ENCODE assay signal across 8 cellular contexts in the genomic region with DNA sequence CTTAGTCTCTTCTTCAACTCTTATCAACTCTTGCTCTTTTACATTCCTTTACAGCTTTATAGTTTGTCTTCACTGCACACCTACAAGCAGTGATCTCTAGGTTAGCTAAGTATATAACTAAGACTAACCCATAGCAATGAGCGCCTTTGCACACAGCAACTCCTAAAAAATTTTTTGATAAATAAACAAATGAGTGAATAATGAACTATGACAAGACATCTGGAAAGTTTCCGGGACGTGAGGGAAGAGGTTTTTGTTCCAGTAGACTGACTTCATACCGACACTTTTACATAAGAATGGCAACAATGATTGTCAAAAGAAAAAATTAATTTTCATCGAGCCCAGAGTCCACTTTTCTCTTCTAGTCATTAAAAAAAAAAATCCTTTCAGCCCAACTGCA.
DNase-seq lines count a peak whose midpoint lies in the region; ATAC-seq, FAIRE-seq and TF ChIP-seq lines count a peak whose summit lies in the region.

No MANE protein-coding gene starts in this region.

- ATAC-seq in A549 (no peak), mucosa of descending colon (no peak), GM21360 (IDR thresholded peaks at IDR 0.05; ENCODE audit: unreplicated experiment) (no peak), GM18907 (IDR thresholded peaks at IDR 0.05; ENCODE audit: unreplicated experiment) (no peak), HG03469 (IDR thresholded peaks at IDR 0.05; ENCODE audit: unreplicated experiment) (no peak), left lobe of liver (no peak)

- 6% methylated on average over 5 of the region's 5 CpGs for WGBS in A549 (ENCODE audit: missing lambda C conversion rate)
- 73% methylated on average over 4 of the region's 5 CpGs for WGBS in HUES64

- peak overlapping the region; percentile 52 for H3K4me3 ChIP-seq in A549
- peak overlapping the region; percentile 65 for H3K4me3 ChIP-seq in HUES64 (ENCODE audit: low read length)
- peak overlapping the region; percentile 34 for H3K4me3 ChIP-seq in mucosa of descending colon

- TF ChIP-seq CTCF in A549 (IDR thresholded peaks at IDR 0.05) (no peak), mucosa of descending colon (IDR thresholded peaks at IDR 0.05) (no peak)

- intact Hi-C loops in mucosa of descending colon (cut with DNase I, micrococcal nuclease): loop anchor here (10.0 kb wide), 1 partner anchor 134 kb away; no protein-coding TSS in a partner anchor

- H3K4me2 ChIP-seq in A549: peak overlapping the region; percentile 76

- no peak for DNase-seq in A549 (ENCODE audit: low read depth in 1 of 2, low spot score in 1 of 2)
- DNase-seq in caudate nucleus (lab: John Stamatoyannopoulos, UW): no peak
- no peak for DNase-seq in mucosa of descending colon
- no peak for DNase-seq in left lobe of liver (ENCODE audit: low spot score)

- no peak for TF ChIP-seq RAD21 in A549 (conservative IDR thresholded peaks at IDR 0.05 in 1 of 2, IDR thresholded peaks at IDR 0.05 in 1 of 2)

- H3K27ac ChIP-seq in A549 (peak overlapping the region; percentile 69 to 91), HUES64 (ENCODE audit: low read depth, low read length) (no peak overlapping the region), caudate nucleus (ENCODE audit: low read depth, low read length) (peak overlapping the region; percentile 92)

- no peak for FAIRE-seq in A549 (lab: Jason Lieb, UNC)

- CTCF ChIA-PET in A549 (lab: Yijun Ruan, JAX): interaction anchor here (1.2 to 1.4 kb wide), 2 partner anchors 13 to 131 kb away, joined by 3 to 5 read pairs; a partner anchor contains a TSS

- H3K9me3 ChIP-seq in A549: no peaks in the 10 kb centered on the region
- H3K9me3 ChIP-seq in HUES64 (ENCODE audit: insufficient read depth, low read depth, low read length): no peaks in the 10 kb centered on the region
- H3K9me3 ChIP-seq in mucosa of descending colon: no peaks in the 10 kb centered on the region

- POLR2A ChIA-PET in A549 (lab: Yijun Ruan, JAX): interaction anchor here (1.0 to 2.1 kb wide), 5 partner anchors 12 to 139 kb away, joined by 4 to 14 read pairs (median 4); a partner anchor contains a TSS

- H3K4me1 ChIP-seq in A549 (0 out of 3 replicates have a peak, but pooled peaks cover 8% of the 10 kb centered on the region), HUES64 (ENCODE audit: insufficient read depth, low read length) (0 out of 2 replicates have a peak, but pooled peaks cover 4% of the 10 kb centered on the region), mucosa of descending colon (ENCODE audit: low read depth) (peaks cover 13% of the 10 kb centered on the region)

- peak overlapping the region; percentile 78; the same call in 1 of the 2 replicates for H3K9ac ChIP-seq in HUES64 (ENCODE audit: low read depth, low read length)

- H3K27me3 ChIP-seq in HUES64 (ENCODE audit: insufficient read depth, low read length): no peaks in the 10 kb centered on the region

- no peak for TF ChIP-seq POLR2A in A549 (IDR thresholded peaks at IDR 0.05; ENCODE audit: low read length)

- H3K36me3 ChIP-seq in HUES64 (ENCODE audit: insufficient read depth, low read length) (no peaks in the 10 kb centered on the region), mucosa of descending colon (ENCODE audit: low read depth) (no peaks in the 10 kb centered on the region)

- TF ChIP-seq EP300 in A549 (IDR thresholded peaks at IDR 0.05): no peak

TF ChIP-seq in A549, 52 proteins besides CTCF, POLR2A, EP300 and RAD21:
- no peak for TF ChIP-seq RCOR1 (IDR thresholded peaks at IDR 0.05; ENCODE audit: low read depth, low read length)
- no peak for TF ChIP-seq CEBPB (IDR thresholded peaks at IDR 0.05)
- no peak for TF ChIP-seq HOXB13 (CRISPR knock-in tag; IDR thresholded peaks at IDR 0.05; ENCODE audit: low read depth)
- no peak for TF ChIP-seq JUNB (IDR thresholded peaks at IDR 0.05)
- TF ChIP-seq KDM5A (IDR thresholded peaks at IDR 0.05): no peak
- TF ChIP-seq HOXA7 (CRISPR knock-in tag; IDR thresholded peaks at IDR 0.05): no peak
- TF ChIP-seq ESRRA (IDR thresholded peaks at IDR 0.05; ENCODE audit: borderline replicate concordance, low read length): no peak
- TF ChIP-seq, protein P1, sequence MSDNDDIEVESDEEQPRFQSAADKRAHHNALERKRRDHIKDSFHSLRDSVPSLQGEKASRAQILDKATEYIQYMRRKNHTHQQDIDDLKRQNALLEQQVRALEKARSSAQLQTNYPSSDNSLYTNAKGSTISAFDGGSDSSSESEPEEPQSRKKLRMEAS (IDR thresholded peaks at IDR 0.05): no peak
- TF ChIP-seq HEYL (CRISPR knock-in tag; IDR thresholded peaks at IDR 0.05): no peak
- no peak for TF ChIP-seq CHD4 (IDR thresholded peaks at IDR 0.05; ENCODE audit: borderline replicate concordance)
- no peak for TF ChIP-seq EHF (CRISPR knock-in tag; IDR thresholded peaks at IDR 0.05)
TF ChIP-seq in A549: peak in this region for 0.
